In the genomic region with DNA sequence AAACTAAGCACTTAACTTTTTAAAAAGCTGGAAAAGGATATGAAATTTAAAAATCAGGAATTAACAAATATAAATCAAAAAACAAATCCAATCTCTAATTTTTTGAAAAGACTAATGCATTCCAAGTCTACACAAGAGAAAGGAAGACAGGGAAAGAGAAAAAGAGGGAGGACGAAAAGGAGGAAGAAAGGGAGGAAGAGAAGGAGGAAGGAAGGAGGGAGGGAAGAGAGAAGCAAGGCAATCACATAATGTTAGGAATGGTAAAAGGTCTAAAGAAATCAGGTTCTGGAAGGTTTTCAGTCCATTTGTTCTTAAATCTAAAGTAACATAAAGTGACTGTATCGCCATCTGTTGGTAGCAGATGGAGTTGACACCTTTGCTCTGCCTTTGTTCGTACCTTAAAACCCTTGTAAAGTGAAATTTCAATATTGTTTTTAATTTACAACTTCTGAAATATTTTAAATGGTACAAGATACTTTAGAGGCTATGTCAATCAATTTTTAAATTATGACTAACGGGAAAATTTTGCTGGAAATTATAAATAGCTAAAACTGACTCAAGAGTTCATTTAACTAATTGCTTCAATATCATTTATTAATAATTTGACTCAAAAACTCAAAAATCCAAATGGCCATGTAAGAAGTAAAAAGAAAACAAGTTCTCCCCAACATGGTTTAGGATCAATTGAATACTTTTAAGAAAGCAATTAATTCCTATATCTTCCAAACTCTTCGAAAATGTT, we compare ENCODE assay signal across 9 cellular contexts.
DNase-seq lines count a peak whose midpoint lies in the region; ATAC-seq and TF ChIP-seq lines count a peak whose summit lies in the region.
"Had no signal": no experiment of that assay in that cellular context is flagged by ENCODE, and none has a peak within 500 bp of the region (broad histone marks: within the 10 kb centered on the region; RNA-seq: fewer than 3 reads in every experiment).

No MANE protein-coding gene starts in this region.

- DNase-seq in NCI-H1105 treated with DMSO at 0.1 percent for 48 hours (lab: John Stamatoyannopoulos, UW): peak; percentile 40
- DNase-seq in NCI-H1105 (lab: John Stamatoyannopoulos, UW): no peak
- peak; percentile 38 for DNase-seq in HFF-Myc (ENCODE audit: extremely low read depth, low read depth)
- peak; percentile 71 for DNase-seq in RKO (ENCODE audit: low spot score)
- DNase-seq in choroid plexus epithelial cell (ENCODE audit: low read depth): peak; percentile 89
- no peak for DNase-seq in HPDE6-E6E7 (ENCODE audit: extremely low spot score)

- H3K4me1 Mint-ChIP-seq in nephron: no peaks in the 10 kb centered on the region

- ATAC-seq in HG02759 (IDR thresholded peaks at IDR 0.05; ENCODE audit: unreplicated experiment): no peak

- peaks cover 11% of the 10 kb centered on the region for H3K27me3 Mint-ChIP-seq in nephron (ENCODE audit: low read depth)

- no peak overlapping the region for H3K27ac Mint-ChIP-seq in nephron

- TF ChIP-seq CTCF in HFF-Myc (IDR thresholded peaks at IDR 0.05; ENCODE audit: low read depth, low read length, missing control alignments) (peak; percentile 68), choroid plexus epithelial cell (conservative IDR thresholded peaks at IDR 0.05; ENCODE audit: low read depth, low read length) (peak; percentile 78), nephron (IDR thresholded peaks at IDR 0.05; ENCODE audit: unreplicated experiment in 3 of 3) (peak; percentile 71 to 79 (median 78))

- H3K36me3 Mint-ChIP-seq in nephron (ENCODE audit: low read depth): no peaks in the 10 kb centered on the region

- H3K9me3 Mint-ChIP-seq in nephron: no peaks in the 10 kb centered on the region

- no peak overlapping the region for H3K4me3 Mint-ChIP-seq in nephron

- no peak overlapping the region for H3K4me3 ChIP-seq in HFF-Myc (replicated peaks; ENCODE audit: low read depth, low read length)
- H3K4me3 ChIP-seq in choroid plexus epithelial cell (ENCODE audit: low read depth, low read length): no peak overlapping the region
- H3K4me3 ChIP-seq: BLaER1 treated with 17β-estradiol and CSF1 and Interleukin-3, amounts not matched to agents 10 nM and 100 nM had no signal

Comparison
In these comparisons a context has a peak if more than half of its experiments do, and no peak if none do; other contexts are left out.
1. DNase-seq: peak in NCI-H1105 treated with DMSO at 0.1 percent for 48 hours (single experiment), HFF-Myc (single experiment), RKO (single experiment) and choroid plexus epithelial cell (single experiment); none in NCI-H1105 (single experiment) and HPDE6-E6E7 (single experiment).
2. Peak in every context shown above with its lines, with median percentiles within 50 percentile points of each other: CTCF ChIP-seq.